ENCODE assay signal across 8 cellular contexts in genomic region chr12:111056618-111057521, GRCh38. TPM values are rescaled to one million over a fixed set of nuclear protein-coding genes. Genes with fewer than 3 reads are reported as not detected.
DNase-seq lines count a peak whose midpoint lies in the region; ATAC-seq lines count a peak whose summit lies in the region.

No MANE protein-coding gene starts in this region.

- peak; percentile 51 for ATAC-seq in left ventricle myocardium superior
- no peak for ATAC-seq in HG03135 (IDR thresholded peaks at IDR 0.05; ENCODE audit: unreplicated experiment)

- DNase-seq in KG1 (lab: John Stamatoyannopoulos, UW) (peak; percentile 79), left ventricle myocardium superior (no peak), occipital lobe (lab: John Stamatoyannopoulos, UW) (no peak), LoVo (ENCODE audit: low spot score) (no peak), anterior cingulate cortex (lab: John Stamatoyannopoulos, UW) (no peak)
- DNase-seq in activated CD4-positive, alpha-beta T cell treated with anti-CD3 and anti-CD28 coated beads, Interleukin-2, amount 50 U/mL, for 1 hour = peak; percentile 32
- DNase-seq in stimulated activated CD8-positive, alpha-beta memory T cell treated with anti-CD3 and anti-CD28 coated beads, Interleukin-7, amount 100 ng/mL, for 48 hours (ENCODE audit: extremely low read depth in 1 of 2, low read depth in 1 of 2) = peak; percentile 37 to 68

- intact Hi-C loops in left ventricle myocardium superior (cut with micrococcal nuclease) = no loop called here

RNA-seq across cellular contexts. Expression of gene CUX2, which starts 22.9 kb away (rescaled TPM):
- total RNA-seq in left ventricle myocardium superior = not detected
- 26.4 TPM for total RNA-seq in occipital lobe

Comparison
In these comparisons a context has a peak if more than half of its experiments do, and no peak if none do; other contexts are left out.
1. DNase-seq: peak in KG1 (single experiment), activated CD4-positive, alpha-beta T cell treated with anti-CD3 and anti-CD28 coated beads, Interleukin-2, amount 50 U/mL, for 1 hour (single experiment) and stimulated activated CD8-positive, alpha-beta memory T cell treated with anti-CD3 and anti-CD28 coated beads, Interleukin-7, amount 100 ng/mL, for 48 hours (2 of 2); none in left ventricle myocardium superior (single experiment), occipital lobe (single experiment), LoVo (single experiment) and anterior cingulate cortex (0 of 58).
2. RNA of gene CUX2, which starts 22.9 kb away (total RNA-seq): 26.4 TPM in occipital lobe (single experiment); not detected in left ventricle myocardium superior (single experiment); every median in the first group is over 10 times any median in the second.